Comparison of ENCODE assay signal across 28 cellular contexts in genomic region chr6:156197513-156197912, GRCh38.
A peak's percentile ranks its signal among the peaks of the same experiment; 100 is the strongest.
DNase-seq lines count a peak whose midpoint lies in the region; ATAC-seq, FAIRE-seq and TF ChIP-seq lines count a peak whose summit lies in the region.
"Had no signal": no experiment of that assay in that cellular context is flagged by ENCODE, and none has a peak within 500 bp of the region (broad histone marks: within the 10 kb centered on the region; RNA-seq: fewer than 3 reads in every experiment).

No MANE protein-coding gene starts in this region.

- no peaks in the 10 kb centered on the region for H4K20me1 ChIP-seq in HepG2 (ENCODE audit: insufficient read depth, low read length)

- H3K79me2 ChIP-seq in HepG2 (ENCODE audit: insufficient read depth, low read length), result no peaks in the 10 kb centered on the region

- peaks cover 3% of the 10 kb centered on the region for H3K9me3 Mint-ChIP-seq in activated CD4-positive, alpha-beta T cell treated with anti-CD3 and anti-CD28 coated beads for 36 hours (ENCODE audit: low read depth)
- peaks cover 6 to 11% of the 10 kb centered on the region in 2 donors for H3K9me3 Mint-ChIP-seq in activated naive CD4-positive, alpha-beta T cell treated with anti-CD3 and anti-CD28 coated beads, Interleukin-2, amount 50 U/mL, for 72 hours

- H3K27ac Mint-ChIP-seq in activated CD4-positive, alpha-beta T cell treated with anti-CD3 and anti-CD28 coated beads for 36 hours, result peak overlapping the region; percentile 82
- H3K27ac Mint-ChIP-seq in activated naive CD4-positive, alpha-beta T cell treated with anti-CD3 and anti-CD28 coated beads, Interleukin-2, amount 50 U/mL, for 72 hours, result peak overlapping the region in 1 of 2 donors; percentile 31
- H3K27ac Mint-ChIP-seq: nephron, type B pancreatic cell had no signal

- POLR2A ChIA-PET in activated CD4-positive, alpha-beta T cell treated with anti-CD3 and anti-CD28 coated beads for 36 hours (lab: Charles Lee), result no interaction called here
- POLR2A ChIA-PET in HepG2 (lab: Yijun Ruan, JAX), result no interaction called here

- no peak overlapping the region for H3K4me2 ChIP-seq in HepG2 (ENCODE audit: low read depth, low read length)

- ATAC-seq in activated CD4-positive, alpha-beta T cell treated with anti-CD3 and anti-CD28 coated beads for 36 hours, result peak; percentile 73
- ATAC-seq in right lobe of liver (peak in 3 of 4 donors; percentile 23 to 39 (median 28)), HepG2 (no peak), GM18870 (IDR thresholded peaks at IDR 0.05; ENCODE audit: unreplicated experiment) (no peak)
- peak; percentile 28 to 54 for ATAC-seq in activated naive CD4-positive, alpha-beta T cell treated with anti-CD3 and anti-CD28 coated beads, Interleukin-2, amount 50 U/mL, for 72 hours
- ATAC-seq: gastrocnemius medialis, psoas muscle had no signal

- intact Hi-C loops in activated CD4-positive, alpha-beta T cell treated with anti-CD3 and anti-CD28 coated beads for 36 hours (cut with DNase I, micrococcal nuclease), result loop anchor here in 1 of 2 experiments (5.0 to 10.0 kb wide), 3 partner anchors 35 to 197 kb away; no protein-coding TSS in a partner anchor
- intact Hi-C loops in right lobe of liver (cut with DNase I), result no loop called here
- intact Hi-C loops in HepG2 (cut with micrococcal nuclease; ENCODE audit: unreplicated experiment), result no loop called here
- intact Hi-C loops in vagina (cut with DNase I), result no loop called here
- intact Hi-C loops in kidney (cut with DNase I), result no loop called here

- FAIRE-seq in HepG2 (lab: Jason Lieb, UNC) (no peak), kidney (lab: Jason Lieb, UNC) (no peak)
- FAIRE-seq: GM18507, RCC 7860 had no signal

- no TSS peak for BruUV-seq in HepG2 (replicated peaks; lab: Mats Ljungman, UMichigan)

- H3K4me1 Mint-ChIP-seq in activated CD4-positive, alpha-beta T cell treated with anti-CD3 and anti-CD28 coated beads for 36 hours, result peaks cover 38% of the 10 kb centered on the region
- H3K4me1 Mint-ChIP-seq: nephron had no signal

- no peak overlapping the region for H3K4me3 ChIP-seq in right lobe of liver
- no peak overlapping the region for H3K4me3 ChIP-seq in HepG2 (replicated peaks in 1 of 3; ENCODE audit: insufficient read depth in 1 of 3, low read depth in 2 of 3, low read length in 3 of 3)
- H3K4me3 ChIP-seq in vagina, result no peak overlapping the region
- no peak overlapping the region for H3K4me3 ChIP-seq in kidney (ENCODE audit: low read length in 2 of 2)
- H3K4me3 ChIP-seq: gastrocnemius medialis, lung, psoas muscle had no signal

- H3K36me3 ChIP-seq in right lobe of liver, result no peaks in the 10 kb centered on the region
- H3K36me3 ChIP-seq in HepG2 (replicated peaks in 1 of 2; ENCODE audit: control insufficient read depth in 1 of 2, insufficient read depth in 2 of 2, low read length in 2 of 2), result no peaks in the 10 kb centered on the region
- H3K36me3 ChIP-seq in vagina, result no peaks in the 10 kb centered on the region
- H3K36me3 ChIP-seq in kidney (ENCODE audit: control insufficient read depth in 1 of 2, insufficient read depth in 2 of 2, low read length in 2 of 2), result no peaks in the 10 kb centered on the region
- H3K36me3 ChIP-seq: brain microvascular endothelial cell, gastrocnemius medialis had no signal

- no peaks in the 10 kb centered on the region for H3K4me1 ChIP-seq in right lobe of liver
- H3K4me1 ChIP-seq in HepG2 (ENCODE audit: insufficient read depth, low read length), result no peaks in the 10 kb centered on the region
- H3K4me1 ChIP-seq in vagina, result no peaks in the 10 kb centered on the region
- H3K4me1 ChIP-seq in kidney (ENCODE audit: control insufficient read depth in 1 of 2, insufficient read depth in 1 of 2, low read depth in 1 of 2, low read length in 2 of 2), result no peaks in the 10 kb centered on the region
- H3K4me1 ChIP-seq: gastrocnemius medialis, psoas muscle had no signal

- H3K36me3 Mint-ChIP-seq in activated CD4-positive, alpha-beta T cell treated with anti-CD3 and anti-CD28 coated beads for 36 hours (ENCODE audit: low read depth), result no peaks in the 10 kb centered on the region
- H3K36me3 Mint-ChIP-seq in activated naive CD4-positive, alpha-beta T cell treated with anti-CD3 and anti-CD28 coated beads, Interleukin-2, amount 50 U/mL, for 72 hours, result peaks cover 12 to 22% of the 10 kb centered on the region in 2 donors
- H3K36me3 Mint-ChIP-seq: type B pancreatic cell had no signal

- H3K9ac ChIP-seq in HepG2 (ENCODE audit: insufficient read depth, low read depth, low read length) (no peak overlapping the region), kidney (ENCODE audit: low read length in 2 of 2) (no peak overlapping the region)

- no peaks in the 10 kb centered on the region for H3K27me3 Mint-ChIP-seq in activated CD4-positive, alpha-beta T cell treated with anti-CD3 and anti-CD28 coated beads for 36 hours
- H3K27me3 Mint-ChIP-seq: type B pancreatic cell had no signal

- H3K4me3 Mint-ChIP-seq in activated CD4-positive, alpha-beta T cell treated with anti-CD3 and anti-CD28 coated beads for 36 hours, result no peak overlapping the region
- H3K4me3 Mint-ChIP-seq: nephron, type B pancreatic cell had no signal

- H3K27ac ChIP-seq in right lobe of liver (no peak overlapping the region), HepG2 (ENCODE audit: extremely low read length, insufficient read depth, low read length) (no peak overlapping the region), vagina (no peak overlapping the region), kidney (ENCODE audit: low read depth in 2 of 2, low read length in 2 of 2) (no peak overlapping the region)
- H3K27ac ChIP-seq: 22Rv1, brain microvascular endothelial cell, gastrocnemius medialis, psoas muscle, VCaP had no signal

- no peak for TF ChIP-seq CTCF in right lobe of liver (IDR thresholded peaks at IDR 0.05)
- no peak for TF ChIP-seq CTCF in HepG2 (CRISPR knock-in tag; IDR thresholded peaks at IDR 0.05)
- no peak for TF ChIP-seq CTCF in vagina (IDR thresholded peaks at IDR 0.05)
- no peak for TF ChIP-seq CTCF in kidney (IDR thresholded peaks at IDR 0.05; ENCODE audit: borderline replicate concordance, extremely low read depth, insufficient read depth)

- CTCF ChIA-PET in activated CD4-positive, alpha-beta T cell treated with anti-CD3 and anti-CD28 coated beads for 36 hours (lab: Charles Lee), result interaction anchor here (0.6 kb wide), 1 partner anchor 134 kb away, joined by 3 read pairs; no protein-coding TSS in a partner anchor
- CTCF ChIA-PET in HepG2 (lab: Yijun Ruan, JAX; ENCODE audit: low intra/inter-chr PET ratio, low total read pairs), result no interaction called here

- TF ChIP-seq EP300 in HepG2 (IDR thresholded peaks at IDR 0.05; ENCODE audit: low read depth in 2 of 2, low read length in 2 of 2), result no peak
- TF ChIP-seq EP300 in HepG2 (CRISPR knock-in tag; IDR thresholded peaks at IDR 0.05; ENCODE audit: borderline replicate concordance), result no peak

- no peak for TF ChIP-seq POLR2A in right lobe of liver (IDR thresholded peaks at IDR 0.05)
- no peak for TF ChIP-seq POLR2A in HepG2 (IDR thresholded peaks at IDR 0.05; ENCODE audit: insufficient read depth in 1 of 2, low read depth in 2 of 2, low read length in 2 of 2)
- TF ChIP-seq POLR2A in vagina (IDR thresholded peaks at IDR 0.05), result no peak

- in situ Hi-C loops in HepG2 (cut with HindIII; ENCODE audit: extremely low pct_ligation_motif_present, low pct_unique_long_range_greater_than_20kb), result no loop called here

- 19% methylated on average over 2 of the region's 2 CpGs for WGBS in right lobe of liver (ENCODE audit: insufficient coverage, low coverage, low lambda C conversion rate, missing lambda C conversion rate)
- 0% methylated on average over 2 of the region's 2 CpGs for WGBS in HepG2 (ENCODE audit: low lambda C conversion rate)

- H3K27me3 ChIP-seq in right lobe of liver (no peaks in the 10 kb centered on the region), HepG2 (ENCODE audit: control insufficient read depth in 1 of 2, insufficient read depth in 2 of 2, low read length in 2 of 2) (no peaks in the 10 kb centered on the region), vagina (no peaks in the 10 kb centered on the region)
- H3K27me3 ChIP-seq: brain microvascular endothelial cell, gastrocnemius medialis had no signal

- no peak for DNase-seq in activated CD4-positive, alpha-beta T cell treated with anti-CD3 and anti-CD28 coated beads for 36 hours
- DNase-seq in activated CD4-positive, alpha-beta T cell treated with anti-CD3 and anti-CD28 coated beads for 48 hours, result no peak
- DNase-seq in right lobe of liver, result no peak
- no peak for DNase-seq in HepG2 (ENCODE audit: low spot score)
- no peak for DNase-seq in activated naive CD4-positive, alpha-beta T cell treated with anti-CD3 and anti-CD28 coated beads, Interleukin-2, amount 50 U/mL, for 72 hours (ENCODE audit: low spot score in 2 of 2)
- no peak for DNase-seq in vagina (ENCODE audit: extremely low spot score in 2 of 2)
- DNase-seq in kidney, result no peak
- DNase-seq: activated CD4-positive, alpha-beta T cell treated with anti-CD3 and anti-CD28 coated beads, Interleukin-2, amount 50 U/mL, for 1 hour; amniotic stem cell; brain microvascular endothelial cell; gastrocnemius medialis; NCI-H1092; NCI-H1694; NCI-H446 treated with DMSO at 0.1 percent for 48 hours; NCI-H774; psoas muscle; SIG-M5; stimulated activated CD4-positive, alpha-beta T cell treated with anti-CD3 and anti-CD28 coated beads, Interleukin-4, amount 100 ng/mL, for 4 hours; SW 1271; T1000 had no signal

- H3K9me3 ChIP-seq in right lobe of liver (no peaks in the 10 kb centered on the region), HepG2 (ENCODE audit: low read length) (peaks cover 4% of the 10 kb centered on the region; the same call in 1 of the 2 replicates), vagina (no peaks in the 10 kb centered on the region), kidney (ENCODE audit: control insufficient read depth in 1 of 2, low read length in 2 of 2) (no peaks in the 10 kb centered on the region)
- H3K9me3 ChIP-seq: gastrocnemius medialis, psoas muscle had no signal

- no peak overlapping the region for H2AFZ ChIP-seq in HepG2 (ENCODE audit: low read length)

- no peak for TF ChIP-seq RAD21 in HepG2 (CRISPR knock-in tag; IDR thresholded peaks at IDR 0.05)

TF ChIP-seq in HepG2, 621 proteins besides CTCF, POLR2A, EP300 and RAD21 (continues in another document):
- TF ChIP-seq PLSCR1 (CRISPR knock-in tag; IDR thresholded peaks at IDR 0.05; ENCODE audit: borderline replicate concordance) (no peak), SNRNP70 (IDR thresholded peaks at IDR 0.05; ENCODE audit: low read depth, low read length) (no peak), ZNF569 (CRISPR knock-in tag; IDR thresholded peaks at IDR 0.05; ENCODE audit: borderline replicate concordance) (no peak), FOXO1 (CRISPR knock-in tag; IDR thresholded peaks at IDR 0.05) (no peak), RFX5 (IDR thresholded peaks at IDR 0.05; ENCODE audit: low read depth, low read length) (no peak), TCF7 (IDR thresholded peaks at IDR 0.05; ENCODE audit: low read depth) (no peak), ZNF10 (CRISPR knock-in tag; IDR thresholded peaks at IDR 0.05; ENCODE audit: borderline replicate concordance, low read depth) (no peak)

Comparison
In these comparisons a context has a peak if more than half of its experiments do, and no peak if none do; other contexts are left out.
1. ATAC-seq: peak in activated CD4-positive, alpha-beta T cell treated with anti-CD3 and anti-CD28 coated beads for 36 hours (single experiment), right lobe of liver (3 of 4) and activated naive CD4-positive, alpha-beta T cell treated with anti-CD3 and anti-CD28 coated beads, Interleukin-2, amount 50 U/mL, for 72 hours (2 of 2); none in HepG2 (single experiment) and GM18870 (single experiment).